In genomic region chr18:72544092-72544886, GRCh38 we compare ENCODE assay signal across 8 cellular contexts. TPM values are rescaled to one million over a fixed set of nuclear protein-coding genes. Genes with fewer than 3 reads are reported as not detected.
DNase-seq lines count a peak whose midpoint lies in the region; ATAC-seq, FAIRE-seq and TF ChIP-seq lines count a peak whose summit lies in the region.

TSS of gene CBLN2 (minus strand) at chr18:72544342. CDS start at chr18:72542160, 2,182 bp downstream.

- CTCF ChIA-PET in activated B cell treated with CpG ODN at 0.5 μM for 24 hours (lab: Charles Lee) = interaction anchor here (0.7 to 1.0 kb wide), 2 partner anchors 9 to 584 kb away, joined by 3 to 4 read pairs; no protein-coding TSS in a partner anchor

- no peak within 1 kb of the TSS for H3K4me3 ChIP-seq in fibroblast of villous mesenchyme (ENCODE audit: low read depth, low read length)

- TF ChIP-seq CTCF in activated B cell treated with CpG ODN at 0.5 μM for 24 hours (IDR thresholded peaks at IDR 0.05) (no peak), fibroblast of villous mesenchyme (IDR thresholded peaks at IDR 0.05; ENCODE audit: insufficient read depth, low read depth, low read length) (peak; percentile 53), osteocyte (IDR thresholded peaks at IDR 0.05) (peak; percentile 77)

- no peaks in the 10 kb centered on the region for H3K9me3 Mint-ChIP-seq in activated B cell treated with CpG ODN at 0.5 μM for 24 hours
- no peaks in the 10 kb centered on the region for H3K9me3 Mint-ChIP-seq in osteocyte (ENCODE audit: unreplicated experiment)

- H3K4me3 Mint-ChIP-seq in activated B cell treated with CpG ODN at 0.5 μM for 24 hours (peak within 1 kb of the TSS; percentile 55), osteocyte (ENCODE audit: unreplicated experiment) (peak within 1 kb of the TSS; percentile 62)

- no peaks in the 10 kb centered on the region for H3K36me3 Mint-ChIP-seq in activated B cell treated with CpG ODN at 0.5 μM for 24 hours (ENCODE audit: low read depth)
- no peaks in the 10 kb centered on the region for H3K36me3 Mint-ChIP-seq in osteocyte (ENCODE audit: unreplicated experiment)

- POLR2A ChIA-PET in activated B cell treated with CpG ODN at 0.5 μM for 24 hours (lab: Charles Lee) = no interaction called here

- TF ChIP-seq POLR2A in GM12892 (IDR thresholded peaks at IDR 0.05; ENCODE audit: low read depth, low read length) = no peak

- intact Hi-C loops in activated B cell treated with CpG ODN at 0.5 μM for 24 hours (cut with micrococcal nuclease) = loop anchor here (2.0 to 5.0 kb wide), 3 partner anchors 452 to 1945 kb away; no protein-coding TSS in a partner anchor

- H3K27ac Mint-ChIP-seq in activated B cell treated with CpG ODN at 0.5 μM for 24 hours (no peak within 1 kb of the TSS), osteocyte (ENCODE audit: unreplicated experiment) (no peak within 1 kb of the TSS)

- FAIRE-seq in GM12892 (lab: Jason Lieb, UNC) = no peak

- in situ Hi-C loops in ACHN (cut with HindIII; ENCODE audit: low pct_ligation_motif_present, low pct_unique_long_range_greater_than_20kb, low sequenced_read_pairs) = no loop called here

- DNase-seq in ACHN = peak; percentile 82
- peak; percentile 68 for DNase-seq in GM12892 (ENCODE audit: insufficient read length)
- DNase-seq in NCI-H1417 treated with DMSO at 0.1 percent for 48 hours (lab: John Stamatoyannopoulos, UW) = peak; percentile 92
- peak; percentile 36 for DNase-seq in activated B cell treated with CpG ODN at 0.5 μM for 24 hours
- DNase-seq in fibroblast of villous mesenchyme (ENCODE audit: low read depth) = peak; percentile 41
- DNase-seq in osteocyte (ENCODE audit: extremely low spot score, unreplicated experiment) = no peak
- no peak for DNase-seq in ureter (ENCODE audit: low spot score)

- H3K27me3 Mint-ChIP-seq in activated B cell treated with CpG ODN at 0.5 μM for 24 hours = peaks cover 35% of the 10 kb centered on the region
- H3K27me3 Mint-ChIP-seq in osteocyte (ENCODE audit: unreplicated experiment) = peaks cover 63% of the 10 kb centered on the region

- ATAC-seq in HG02852 (IDR thresholded peaks at IDR 0.05; ENCODE audit: unreplicated experiment) (peak; percentile 94), activated B cell treated with CpG ODN at 0.5 μM for 24 hours (ENCODE audit: low read depth) (peak; percentile 56)

- H3K4me1 Mint-ChIP-seq in activated B cell treated with CpG ODN at 0.5 μM for 24 hours (peaks cover 12% of the 10 kb centered on the region), osteocyte (ENCODE audit: unreplicated experiment) (peaks cover 18% of the 10 kb centered on the region)

RNA-seq across cellular contexts. Expression of gene CBLN2, which starts in this region (rescaled TPM):
- polyA plus RNA-seq in GM12892 (2012; ENCODE audit: missing spikeins) = 0.83 TPM
- 0.09 TPM in 1 of 2 replicates, not detected in the other for total RNA-seq in activated B cell treated with CpG ODN at 0.5 μM for 24 hours
- 1.7 and 30.9 TPM in 2 replicates for total RNA-seq in fibroblast of villous mesenchyme
- total RNA-seq in osteocyte = not detected in 2 replicates
- total RNA-seq in ureter = not detected

Comparison
In these comparisons a context has a peak if more than half of its experiments do, and no peak if none do; other contexts are left out.
1. Peak in DNase-seq and ATAC-seq in activated B cell treated with CpG ODN at 0.5 μM for 24 hours; RNA of the gene not detected or under 1 TPM.
2. DNase-seq: peak in ACHN (single experiment), GM12892 (single experiment), NCI-H1417 treated with DMSO at 0.1 percent for 48 hours (single experiment) and fibroblast of villous mesenchyme (single experiment); none in osteocyte (single experiment) and ureter (single experiment).